Comparison of ENCODE assay signal across 1 cellular context in genomic region chr16:30395155-30395991, GRCh38.
TF ChIP-seq lines count a peak whose summit lies in the region.

TSS of gene ZNF48 (plus strand) at chr16:30395420. CDS start at chr16:30395795, 375 bp downstream.

TF ChIP-seq in SK-N-SH, 30 proteins besides CTCF, POLR2A, EP300 and RAD21 (continued from another document):
- TF ChIP-seq MAX (IDR thresholded peaks at IDR 0.05; ENCODE audit: low read depth) (peak; percentile 77), TCF12 (IDR thresholded peaks at IDR 0.05) (no peak), YY1 (IDR thresholded peaks at IDR 0.05; ENCODE audit: low read depth) (peak; percentile 15; the same call in 1 of the 2 replicates), IRF3 (IDR thresholded peaks at IDR 0.05; ENCODE audit: low read depth, low read length) (no peak), POLR2AphosphoS5 (IDR thresholded peaks at IDR 0.05; ENCODE audit: low read depth, low read length) (peak; percentile 49), MEF2A (IDR thresholded peaks at IDR 0.05; ENCODE audit: borderline replicate concordance, low read depth) (no peak), JUND (IDR thresholded peaks at IDR 0.05) (no peak), RXRA (IDR thresholded peaks at IDR 0.05; ENCODE audit: borderline replicate concordance, low read depth) (no peak), REST (IDR thresholded peaks at IDR 0.05; ENCODE audit: low read depth, low read length) (no peak), SMC3 (IDR thresholded peaks at IDR 0.05; ENCODE audit: low read depth, low read length) (peak; percentile 19; the same call in 1 of the 2 replicates), RFX5 (IDR thresholded peaks at IDR 0.05; ENCODE audit: low read length) (no peak), RCOR1 (IDR thresholded peaks at IDR 0.05; ENCODE audit: low read length) (no peak), NFIC (IDR thresholded peaks at IDR 0.05; ENCODE audit: borderline replicate concordance) (0 out of 2 replicates have a peak, but pooled peaks have one; percentile 6), FOSL2 (IDR thresholded peaks at IDR 0.05; ENCODE audit: borderline replicate concordance, low read depth) (no peak), ZBTB33 (IDR thresholded peaks at IDR 0.05; ENCODE audit: borderline replicate concordance, low read depth) (0 out of 2 replicates have a peak, but pooled peaks have one; percentile 7), USF1 (IDR thresholded peaks at IDR 0.05; ENCODE audit: borderline replicate concordance, low read depth) (no peak), NRF1 (IDR thresholded peaks at IDR 0.05; ENCODE audit: low read depth, low read length) (no peak), CHD2 (IDR thresholded peaks at IDR 0.05; ENCODE audit: low read length, partially characterized antibody) (peak; percentile 13), FOXJ3 (CRISPR knock-in tag; IDR thresholded peaks at IDR 0.05) (no peak), EZH2phosphoT487 (IDR thresholded peaks at IDR 0.05; ENCODE audit: borderline replicate concordance, low read depth) (no peak), FOXM1 (IDR thresholded peaks at IDR 0.05; ENCODE audit: low read depth) (0 out of 2 replicates have a peak, but pooled peaks have one; percentile 21), ELF1 (IDR thresholded peaks at IDR 0.05) (peak; percentile 83), GATA2 (CRISPR knock-in tag; IDR thresholded peaks at IDR 0.05) (no peak), MXI1 (IDR thresholded peaks at IDR 0.05; ENCODE audit: low read depth, low read length) (peak; percentile 76), USF2 (IDR thresholded peaks at IDR 0.05; ENCODE audit: borderline replicate concordance, low read depth, low read length) (no peak), TEAD4 (IDR thresholded peaks at IDR 0.05; ENCODE audit: borderline replicate concordance, insufficient read depth) (no peak), TAF1 (IDR thresholded peaks at IDR 0.05; ENCODE audit: borderline replicate concordance, low read depth, low read length) (peak; percentile 82; the same call in 1 of the 2 replicates), PBX3 (IDR thresholded peaks at IDR 0.05) (no peak)
